8 cellular contexts compared by ENCODE assay signal in genomic region chrX:150693782-150694574, GRCh38. TPM values are rescaled to one million over a fixed set of nuclear protein-coding genes. Genes with fewer than 3 reads are reported as not detected.
DNase-seq lines count a peak whose midpoint lies in the region; ATAC-seq and TF ChIP-seq lines count a peak whose summit lies in the region.

No MANE protein-coding gene starts in this region.

- peaks cover 61% of the 10 kb centered on the region for H3K4me1 Mint-ChIP-seq in activated B cell treated with CpG ODN at 0.5 μM for 24 hours
- peaks cover 39% of the 10 kb centered on the region for H3K4me1 Mint-ChIP-seq in chondrocyte (ENCODE audit: low read depth)

- TF ChIP-seq CTCF in activated B cell treated with CpG ODN at 0.5 μM for 24 hours (IDR thresholded peaks at IDR 0.05): no peak
- TF ChIP-seq CTCF in chondrocyte (IDR thresholded peaks at IDR 0.05): no peak

- peak; percentile 46 for DNase-seq in NOMO-1 treated with DMSO at 0.1 percent for 48 hours (lab: John Stamatoyannopoulos, UW; ENCODE audit: unreplicated experiment)
- DNase-seq in NOMO-1 treated with dmso at 0.1 percent for 144 hours (lab: John Stamatoyannopoulos, UW; ENCODE audit: unreplicated experiment): no peak
- peak; percentile 89 for DNase-seq in NCI-H146 (lab: John Stamatoyannopoulos, UW)
- DNase-seq in activated B cell treated with CpG ODN at 0.5 μM for 24 hours: peak; percentile 65
- DNase-seq in chondrocyte (ENCODE audit: low spot score): no peak
- peak; percentile 52 for DNase-seq in left lobe of liver (ENCODE audit: low spot score)
- DNase-seq in stimulated activated CD4-positive, alpha-beta T cell treated with anti-CD3 and anti-CD28 coated beads, Interleukin-4, amount 100 ng/mL, for 24 hours: peak; percentile 60

- ATAC-seq in HG02840 (IDR thresholded peaks at IDR 0.05; ENCODE audit: low FRiP score, unreplicated experiment) (peak; percentile 57), activated B cell treated with CpG ODN at 0.5 μM for 24 hours (ENCODE audit: low read depth) (peak; percentile 56), left lobe of liver (peak; percentile 79)

- H3K27me3 Mint-ChIP-seq in activated B cell treated with CpG ODN at 0.5 μM for 24 hours (no peaks in the 10 kb centered on the region), chondrocyte (ENCODE audit: low read depth) (no peaks in the 10 kb centered on the region)

- H3K9me3 Mint-ChIP-seq in activated B cell treated with CpG ODN at 0.5 μM for 24 hours (no peaks in the 10 kb centered on the region), chondrocyte (ENCODE audit: low read depth) (peaks cover 12% of the 10 kb centered on the region)

- H3K4me3 Mint-ChIP-seq in activated B cell treated with CpG ODN at 0.5 μM for 24 hours (peak overlapping the region; percentile 88), chondrocyte (ENCODE audit: unreplicated experiment) (peak overlapping the region; percentile 81)

- POLR2A ChIA-PET in activated B cell treated with CpG ODN at 0.5 μM for 24 hours (lab: Charles Lee): interaction anchor here (0.6 to 2.7 kb wide), 10 partner anchors 9 to 1066 kb away, joined by 3 to 30 read pairs (median 9); partner anchors contain the start of genes EOLA2 and MTM1

- H3K27ac Mint-ChIP-seq in activated B cell treated with CpG ODN at 0.5 μM for 24 hours (peak overlapping the region; percentile 98), chondrocyte (ENCODE audit: unreplicated experiment) (peak overlapping the region; percentile 92)

- peaks cover 11% of the 10 kb centered on the region for H3K36me3 Mint-ChIP-seq in activated B cell treated with CpG ODN at 0.5 μM for 24 hours (ENCODE audit: low read depth)
- no peaks in the 10 kb centered on the region for H3K36me3 Mint-ChIP-seq in chondrocyte (ENCODE audit: low read depth)

- CTCF ChIA-PET in activated B cell treated with CpG ODN at 0.5 μM for 24 hours (lab: Charles Lee): interaction anchor here (4.8 kb wide), 1 partner anchor 10 kb away, joined by 18 read pairs; no protein-coding TSS in a partner anchor

- intact Hi-C loops in activated B cell treated with CpG ODN at 0.5 μM for 24 hours (cut with micrococcal nuclease): loop anchor here (2.0 to 10.0 kb wide), 5 partner anchors 125 to 1059 kb away; partner anchors contain the start of genes CD99L2, MAMLD1, MTM1 and TMEM185A

RNA-seq across cellular contexts. Expression of gene MTMR1, which starts 0.8 kb away (rescaled TPM):
- total RNA-seq in activated B cell treated with CpG ODN at 0.5 μM for 24 hours: 51.5 and 52.6 TPM in 2 replicates
- 20.9 to 23.6 TPM (median 21.3 TPM) in 3 replicates for total RNA-seq in chondrocyte
- total RNA-seq in left lobe of liver: 10.6 TPM

Comparison
In these comparisons a context has a peak if more than half of its experiments do, and no peak if none do; other contexts are left out.
1. DNase-seq: peak in NOMO-1 treated with DMSO at 0.1 percent for 48 hours (single experiment), NCI-H146 (single experiment), activated B cell treated with CpG ODN at 0.5 μM for 24 hours (single experiment), left lobe of liver (single experiment) and stimulated activated CD4-positive, alpha-beta T cell treated with anti-CD3 and anti-CD28 coated beads, Interleukin-4, amount 100 ng/mL, for 24 hours (single experiment); none in NOMO-1 treated with dmso at 0.1 percent for 144 hours (single experiment) and chondrocyte (single experiment).
2. Peak in every context shown above with its lines, with median percentiles within 50 percentile points of each other: ATAC-seq.